11 cellular contexts compared by ENCODE assay signal in genomic region chr9:100670719-100671118, GRCh38.
DNase-seq lines count a peak whose midpoint lies in the region; ATAC-seq, FAIRE-seq and TF ChIP-seq lines count a peak whose summit lies in the region.
"Had no signal": no experiment of that assay in that cellular context is flagged by ENCODE, and none has a peak within 500 bp of the region (broad histone marks: within the 10 kb centered on the region; RNA-seq: fewer than 3 reads in every experiment).

No MANE protein-coding gene starts in this region.

- no peak for FAIRE-seq in D721Med (lab: Jason Lieb, UNC)
- FAIRE-seq: endothelial cell of umbilical vein, keratinocyte had no signal

- DNase-seq in MG63: peak; percentile 27
- peak; percentile 3 for DNase-seq in astrocyte of the cerebellum (ENCODE audit: low read depth)
- DNase-seq in T1000 (lab: John Stamatoyannopoulos, UW): no peak
- DNase-seq in HuH-7 (ENCODE audit: low spot score): no peak
- no peak for DNase-seq in NCI-H1436 (lab: John Stamatoyannopoulos, UW)
- DNase-seq in D721Med (ENCODE audit: insufficient read length, low spot score): no peak
- DNase-seq: activated CD4-positive, alpha-beta T cell treated with anti-CD3 and anti-CD28 coated beads for 1 hour had no signal

- H3K9me3 ChIP-seq in MG63: no peaks in the 10 kb centered on the region

- H3K36me3 ChIP-seq in MG63: no peaks in the 10 kb centered on the region

- H3K4me3 ChIP-seq in MG63 (no peak overlapping the region), astrocyte of the cerebellum (ENCODE audit: low read depth, low read length) (no peak overlapping the region)

- H3K27me3 ChIP-seq in MG63: no peaks in the 10 kb centered on the region

- peak; percentile 89 for ATAC-seq in GM18499 (IDR thresholded peaks at IDR 0.05; ENCODE audit: insufficient read depth, unreplicated experiment)
- ATAC-seq in GM21786 (IDR thresholded peaks at IDR 0.05; ENCODE audit: unreplicated experiment): peak; percentile 74

- TF ChIP-seq CTCF in astrocyte of the cerebellum (IDR thresholded peaks at IDR 0.05; ENCODE audit: low read depth, low read length, missing control alignments) (no peak), D721Med (IDR thresholded peaks at IDR 0.05; ENCODE audit: insufficient read depth, missing control alignments) (no peak)

- in situ Hi-C loops in astrocyte of the cerebellum (cut with HindIII; ENCODE audit: low sequenced_read_pairs): no loop called here

Comparison
In these comparisons a context has a peak if more than half of its experiments do, and no peak if none do; other contexts are left out.
1. DNase-seq: peak in MG63 (single experiment) and astrocyte of the cerebellum (single experiment); none in T1000 (single experiment), HuH-7 (single experiment), NCI-H1436 (single experiment) and D721Med (single experiment).